Comparison of ENCODE assay signal across 7 cellular contexts in genomic region chr13:20287976-20288375, GRCh38. TPM values are rescaled to one million over a fixed set of nuclear protein-coding genes. Genes with fewer than 3 reads are reported as not detected.
"Had no signal": no experiment of that assay in that cellular context is flagged by ENCODE, and none has a peak within 500 bp of the region (broad histone marks: within the 10 kb centered on the region; RNA-seq: fewer than 3 reads in every experiment).

No MANE protein-coding gene starts in this region.

- FAIRE-seq: HTR-8/SVneo, K562 had no signal

- H3K4me3 ChIP-seq: K562 had no signal

- H3K27ac Mint-ChIP-seq: IgD-negative memory B cell had no signal

- DNase-seq: IMR-90, KBM-7 had no signal

- H3K27ac ChIP-seq: HL-60 had no signal

- H3K27me3 Mint-ChIP-seq: IgD-negative memory B cell had no signal

- H3K4me3 Mint-ChIP-seq: IgD-negative memory B cell had no signal

- ATAC-seq: K562 had no signal

RNA-seq across cellular contexts. Expression of gene GJB6, which starts 55.9 kb away (rescaled TPM):
- total RNA-seq: HT1080, IMR-90, K562 had no signal
- polyA plus RNA-seq: IgD-negative memory B cell, IMR-90, K562 had no signal
